ENCODE assay signal across 1 cellular context in the genomic region with DNA sequence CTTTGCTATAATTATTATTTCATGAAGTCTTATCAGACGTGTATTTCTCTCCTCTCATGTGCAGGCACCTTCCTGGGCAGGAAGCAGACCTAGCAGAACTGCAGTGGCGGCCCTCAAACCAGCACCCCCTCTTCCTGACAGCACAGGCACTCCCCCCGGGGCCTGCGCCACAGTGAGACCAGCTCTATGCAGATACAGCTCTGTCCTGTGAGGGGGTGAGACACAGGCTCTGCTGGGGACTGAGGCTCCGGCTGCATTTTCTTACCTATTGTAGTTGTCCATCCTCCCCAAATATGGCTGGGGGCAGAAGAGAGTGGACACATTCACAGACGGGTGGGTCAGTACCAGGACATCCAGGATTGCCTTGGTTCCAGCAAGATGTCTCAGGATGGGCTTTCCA.
TF ChIP-seq lines count a peak whose summit lies in the region.

No MANE protein-coding gene starts in this region.

TF ChIP-seq in H1, 55 proteins besides CTCF, POLR2A, EP300 and RAD21:
- TF ChIP-seq CHD2 (IDR thresholded peaks at IDR 0.05; ENCODE audit: low read length) (no peak), RXRA (IDR thresholded peaks at IDR 0.05; ENCODE audit: insufficient read depth, low read depth, low read length) (no peak), YY1 (IDR thresholded peaks at IDR 0.05; ENCODE audit: low read depth, low read length) (no peak), NRF1 (IDR thresholded peaks at IDR 0.05; ENCODE audit: low read depth, low read length) (no peak), RBBP5 (IDR thresholded peaks at IDR 0.05; ENCODE audit: borderline replicate concordance, low read depth, low read length) (no peak), CREB1 (IDR thresholded peaks at IDR 0.05) (no peak), CTBP2 (IDR thresholded peaks at IDR 0.05; ENCODE audit: borderline replicate concordance, insufficient read depth, insufficient read length, low read length) (no peak), CBX8 (IDR thresholded peaks at IDR 0.05; ENCODE audit: borderline replicate concordance, low read depth, low read length) (no peak), SAP30 (IDR thresholded peaks at IDR 0.05; ENCODE audit: insufficient read depth, insufficient replicate concordance, low read length) (no peak), GTF2F1 (IDR thresholded peaks at IDR 0.05; ENCODE audit: borderline replicate concordance, low read depth, low read length) (no peak), EZH2 (IDR thresholded peaks at IDR 0.05; ENCODE audit: low read depth, low read length, severe bottlenecking) (no peak)
- TF ChIP-seq, protein P1, sequence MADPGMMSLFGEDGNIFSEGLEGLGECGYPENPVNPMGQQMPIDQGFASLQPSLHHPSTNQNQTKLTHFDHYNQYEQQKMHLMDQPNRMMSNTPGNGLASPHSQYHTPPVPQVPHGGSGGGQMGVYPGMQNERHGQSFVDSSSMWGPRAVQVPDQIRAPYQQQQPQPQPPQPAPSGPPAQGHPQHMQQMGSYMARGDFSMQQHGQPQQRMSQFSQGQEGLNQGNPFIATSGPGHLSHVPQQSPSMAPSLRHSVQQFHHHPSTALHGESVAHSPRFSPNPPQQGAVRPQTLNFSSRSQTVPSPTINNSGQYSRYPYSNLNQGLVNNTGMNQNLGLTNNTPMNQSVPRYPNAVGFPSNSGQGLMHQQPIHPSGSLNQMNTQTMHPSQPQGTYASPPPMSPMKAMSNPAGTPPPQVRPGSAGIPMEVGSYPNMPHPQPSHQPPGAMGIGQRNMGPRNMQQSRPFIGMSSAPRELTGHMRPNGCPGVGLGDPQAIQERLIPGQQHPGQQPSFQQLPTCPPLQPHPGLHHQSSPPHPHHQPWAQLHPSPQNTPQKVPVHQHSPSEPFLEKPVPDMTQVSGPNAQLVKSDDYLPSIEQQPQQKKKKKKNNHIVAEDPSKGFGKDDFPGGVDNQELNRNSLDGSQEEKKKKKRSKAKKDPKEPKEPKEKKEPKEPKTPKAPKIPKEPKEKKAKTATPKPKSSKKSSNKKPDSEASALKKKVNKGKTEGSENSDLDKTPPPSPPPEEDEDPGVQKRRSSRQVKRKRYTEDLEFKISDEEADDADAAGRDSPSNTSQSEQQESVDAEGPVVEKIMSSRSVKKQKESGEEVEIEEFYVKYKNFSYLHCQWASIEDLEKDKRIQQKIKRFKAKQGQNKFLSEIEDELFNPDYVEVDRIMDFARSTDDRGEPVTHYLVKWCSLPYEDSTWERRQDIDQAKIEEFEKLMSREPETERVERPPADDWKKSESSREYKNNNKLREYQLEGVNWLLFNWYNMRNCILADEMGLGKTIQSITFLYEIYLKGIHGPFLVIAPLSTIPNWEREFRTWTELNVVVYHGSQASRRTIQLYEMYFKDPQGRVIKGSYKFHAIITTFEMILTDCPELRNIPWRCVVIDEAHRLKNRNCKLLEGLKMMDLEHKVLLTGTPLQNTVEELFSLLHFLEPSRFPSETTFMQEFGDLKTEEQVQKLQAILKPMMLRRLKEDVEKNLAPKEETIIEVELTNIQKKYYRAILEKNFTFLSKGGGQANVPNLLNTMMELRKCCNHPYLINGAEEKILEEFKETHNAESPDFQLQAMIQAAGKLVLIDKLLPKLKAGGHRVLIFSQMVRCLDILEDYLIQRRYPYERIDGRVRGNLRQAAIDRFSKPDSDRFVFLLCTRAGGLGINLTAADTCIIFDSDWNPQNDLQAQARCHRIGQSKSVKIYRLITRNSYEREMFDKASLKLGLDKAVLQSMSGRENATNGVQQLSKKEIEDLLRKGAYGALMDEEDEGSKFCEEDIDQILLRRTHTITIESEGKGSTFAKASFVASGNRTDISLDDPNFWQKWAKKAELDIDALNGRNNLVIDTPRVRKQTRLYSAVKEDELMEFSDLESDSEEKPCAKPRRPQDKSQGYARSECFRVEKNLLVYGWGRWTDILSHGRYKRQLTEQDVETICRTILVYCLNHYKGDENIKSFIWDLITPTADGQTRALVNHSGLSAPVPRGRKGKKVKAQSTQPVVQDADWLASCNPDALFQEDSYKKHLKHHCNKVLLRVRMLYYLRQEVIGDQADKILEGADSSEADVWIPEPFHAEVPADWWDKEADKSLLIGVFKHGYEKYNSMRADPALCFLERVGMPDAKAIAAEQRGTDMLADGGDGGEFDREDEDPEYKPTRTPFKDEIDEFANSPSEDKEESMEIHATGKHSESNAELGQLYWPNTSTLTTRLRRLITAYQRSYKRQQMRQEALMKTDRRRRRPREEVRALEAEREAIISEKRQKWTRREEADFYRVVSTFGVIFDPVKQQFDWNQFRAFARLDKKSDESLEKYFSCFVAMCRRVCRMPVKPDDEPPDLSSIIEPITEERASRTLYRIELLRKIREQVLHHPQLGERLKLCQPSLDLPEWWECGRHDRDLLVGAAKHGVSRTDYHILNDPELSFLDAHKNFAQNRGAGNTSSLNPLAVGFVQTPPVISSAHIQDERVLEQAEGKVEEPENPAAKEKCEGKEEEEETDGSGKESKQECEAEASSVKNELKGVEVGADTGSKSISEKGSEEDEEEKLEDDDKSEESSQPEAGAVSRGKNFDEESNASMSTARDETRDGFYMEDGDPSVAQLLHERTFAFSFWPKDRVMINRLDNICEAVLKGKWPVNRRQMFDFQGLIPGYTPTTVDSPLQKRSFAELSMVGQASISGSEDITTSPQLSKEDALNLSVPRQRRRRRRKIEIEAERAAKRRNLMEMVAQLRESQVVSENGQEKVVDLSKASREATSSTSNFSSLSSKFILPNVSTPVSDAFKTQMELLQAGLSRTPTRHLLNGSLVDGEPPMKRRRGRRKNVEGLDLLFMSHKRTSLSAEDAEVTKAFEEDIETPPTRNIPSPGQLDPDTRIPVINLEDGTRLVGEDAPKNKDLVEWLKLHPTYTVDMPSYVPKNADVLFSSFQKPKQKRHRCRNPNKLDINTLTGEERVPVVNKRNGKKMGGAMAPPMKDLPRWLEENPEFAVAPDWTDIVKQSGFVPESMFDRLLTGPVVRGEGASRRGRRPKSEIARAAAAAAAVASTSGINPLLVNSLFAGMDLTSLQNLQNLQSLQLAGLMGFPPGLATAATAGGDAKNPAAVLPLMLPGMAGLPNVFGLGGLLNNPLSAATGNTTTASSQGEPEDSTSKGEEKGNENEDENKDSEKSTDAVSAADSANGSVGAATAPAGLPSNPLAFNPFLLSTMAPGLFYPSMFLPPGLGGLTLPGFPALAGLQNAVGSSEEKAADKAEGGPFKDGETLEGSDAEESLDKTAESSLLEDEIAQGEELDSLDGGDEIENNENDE (IDR thresholded peaks at IDR 0.05; ENCODE audit: insufficient replicate concordance, low read length) = no peak
TF ChIP-seq in H1: peak in this region for 0.
